9 cellular contexts compared by ENCODE assay signal in genomic region chr12:86712425-86712843, GRCh38.
DNase-seq lines count a peak whose midpoint lies in the region; ATAC-seq and TF ChIP-seq lines count a peak whose summit lies in the region.
"Had no signal": no experiment of that assay in that cellular context is flagged by ENCODE, and none has a peak within 500 bp of the region (broad histone marks: within the 10 kb centered on the region; RNA-seq: fewer than 3 reads in every experiment).

No MANE protein-coding gene starts in this region.

- intact Hi-C loops in MCF 10A (cut with micrococcal nuclease) = loop anchor here (10.0 kb wide), 1 partner anchor 1132 kb away; no protein-coding TSS in a partner anchor
- intact Hi-C loops in breast epithelium (cut with DNase I; ENCODE audit: low total_unique reads) = no loop called here

- TF ChIP-seq POLR2A in breast epithelium (IDR thresholded peaks at IDR 0.05) = no peak

- H3K27ac ChIP-seq in breast epithelium (no peak overlapping the region), SJCRH30 (0 out of 2 replicates have a peak overlapping the region, but pooled peaks have one; percentile 17)

- H3K4me1 Mint-ChIP-seq in MCF 10A (ENCODE audit: insufficient read depth, unreplicated experiment) = peaks cover 15% of the 10 kb centered on the region
- H3K4me1 Mint-ChIP-seq: CD14-positive monocyte had no signal

- H3K27ac Mint-ChIP-seq in MCF 10A (ENCODE audit: low read depth, unreplicated experiment) = peak overlapping the region; percentile 98
- H3K27ac Mint-ChIP-seq: CD14-positive monocyte had no signal

- TF ChIP-seq CTCF in MCF 10A (IDR thresholded peaks at IDR 0.05; ENCODE audit: unreplicated experiment) (no peak), breast epithelium (IDR thresholded peaks at IDR 0.05) (no peak), fibroblast of villous mesenchyme (IDR thresholded peaks at IDR 0.05; ENCODE audit: insufficient read depth, low read depth, low read length) (no peak)

- BruUV-seq in MCF 10A (replicated peaks; lab: Mats Ljungman, UMichigan) = no TSS peak

- CTCF ChIA-PET in MCF 10A (lab: Yijun Ruan, JAX) = no interaction called here

- H3K4me1 ChIP-seq in breast epithelium (no peaks in the 10 kb centered on the region), SJCRH30 (peaks cover 10% of the 10 kb centered on the region; the same call in 1 of the 2 replicates)

- H3K9me3 Mint-ChIP-seq in MCF 10A (ENCODE audit: unreplicated experiment) = peaks cover 12% of the 10 kb centered on the region

- POLR2A ChIA-PET in MCF 10A (lab: Yijun Ruan, JAX) = interaction anchor here (0.6 to 1.7 kb wide), 4 partner anchors 10 to 275 kb away, joined by 3 to 5 read pairs (median 4); no protein-coding TSS in a partner anchor

- H3K4me3 ChIP-seq in breast epithelium (no peak overlapping the region), SJCRH30 (no peak overlapping the region), fibroblast of villous mesenchyme (ENCODE audit: low read depth, low read length) (no peak overlapping the region)

- no peak for ATAC-seq in HG03571 (IDR thresholded peaks at IDR 0.05; ENCODE audit: unreplicated experiment)

- peak overlapping the region; percentile 53 for H3K4me3 Mint-ChIP-seq in MCF 10A (ENCODE audit: unreplicated experiment)
- H3K4me3 Mint-ChIP-seq: CD14-positive monocyte had no signal

- H3K27me3 Mint-ChIP-seq in MCF 10A (ENCODE audit: insufficient read depth, unreplicated experiment) = no peaks in the 10 kb centered on the region

- H3K27me3 ChIP-seq in breast epithelium (no peaks in the 10 kb centered on the region), SJCRH30 (no peaks in the 10 kb centered on the region)

- H3K36me3 ChIP-seq in breast epithelium (no peaks in the 10 kb centered on the region), SJCRH30 (no peaks in the 10 kb centered on the region)

- H3K36me3 Mint-ChIP-seq in MCF 10A (ENCODE audit: insufficient read depth, unreplicated experiment) = no peaks in the 10 kb centered on the region
- H3K36me3 Mint-ChIP-seq: CD14-positive monocyte had no signal

- H3K9me3 ChIP-seq in breast epithelium = peaks cover 0 to 1% of the 10 kb centered on the region in 2 donors
- no peaks in the 10 kb centered on the region for H3K9me3 ChIP-seq in SJCRH30 (replicated peaks)

- DNase-seq in MCF 10A (ENCODE audit: unreplicated experiment) (peak; percentile 96), breast epithelium (ENCODE audit: low spot score in 2 of 2) (no peak), SJCRH30 (peak; percentile 3 to 26), fibroblast of villous mesenchyme (ENCODE audit: low read depth) (peak; percentile 97), amygdala (lab: John Stamatoyannopoulos, UW) (no peak), NCI-H510A (lab: John Stamatoyannopoulos, UW) (no peak)
- DNase-seq in activated CD4-positive, alpha-beta T cell treated with anti-CD3 and anti-CD28 coated beads, Interleukin-2, amount 50 U/mL, for 1 hour = no peak

Comparison
In these comparisons a context has a peak if more than half of its experiments do, and no peak if none do; other contexts are left out.
1. DNase-seq: peak in MCF 10A (single experiment), SJCRH30 (2 of 2) and fibroblast of villous mesenchyme (single experiment); none in breast epithelium (0 of 2), amygdala (0 of 56), NCI-H510A (single experiment) and activated CD4-positive, alpha-beta T cell treated with anti-CD3 and anti-CD28 coated beads, Interleukin-2, amount 50 U/mL, for 1 hour (single experiment).